Comparison of ENCODE assay signal across 32 cellular contexts in genomic region chr6:139354177-139354576, GRCh38.
"Had no signal": no experiment of that assay in that cellular context is flagged by ENCODE, and none has a peak within 500 bp of the region (broad histone marks: within the 10 kb centered on the region; RNA-seq: fewer than 3 reads in every experiment).

No MANE protein-coding gene starts in this region.

- ATAC-seq: activated CD8-positive, alpha-beta memory T cell treated with anti-CD3 and anti-CD28 coated beads, Interleukin-2, amount 10 ng/mL, durations not matched to agents 7 days and 5 days; activated naive CD4-positive, alpha-beta T cell treated with anti-CD3 and anti-CD28 coated beads, Interleukin-2, amount 50 U/mL, for 72 hours; body of pancreas; PC-3; T-cell; T-helper 17 cell had no signal

- H3K4me1 ChIP-seq: adrenal gland, body of pancreas, breast epithelium, Peyer's patch, SJSA1 had no signal

- H3K36me3 Mint-ChIP-seq: T-cell had no signal

- DNase-seq: activated B cell treated with CpG ODN at 0.5 μM for 24 hours; activated CD4-positive, alpha-beta memory T cell treated with anti-CD3 and anti-CD28 coated beads, Interleukin-2, amount 10 ng/mL, durations not matched to agents 7 days and 5 days; activated CD4-positive, alpha-beta T cell treated with anti-CD3 and anti-CD28 coated beads for 1 hour; activated CD4-positive, alpha-beta T cell treated with anti-CD3 and anti-CD28 coated beads for 48 hours; activated CD8-positive, alpha-beta memory T cell treated with anti-CD3 and anti-CD28 coated beads for 24 hours; activated CD8-positive, alpha-beta memory T cell treated with anti-CD3 and anti-CD28 coated beads, Interleukin-2, amount 10 ng/mL, durations not matched to agents 7 days and 5 days; activated CD8-positive, alpha-beta memory T cell treated with anti-CD3 and anti-CD28 coated beads, Interleukin-2, amount 50 U/mL, for 48 hours; activated gamma-delta T cell; activated naive CD4-positive, alpha-beta T cell treated with Interleukin-2 at 50 U/mL for 16 hours; adrenal gland; body of pancreas; cerebellar nuclear complex; MM.1S; MV-4-11; NCI-H1092; NCI-H2081; NCI-H510A; NCI-H526; PC-3; Peyer's patch; RPMI8226; SHP77 treated with DMSO at 0.1 percent for 48 hours; SK-N-SH; T-cell; T-helper 17 cell; T-helper 9 cell had no signal

- H3K9me2 ChIP-seq: SK-N-SH had no signal

- H3K4me2 ChIP-seq: KMS-11, SK-N-SH had no signal

- H3K4me1 Mint-ChIP-seq: activated CD4-positive, alpha-beta memory T cell treated with anti-CD3 and anti-CD28 coated beads, Interleukin-2, amount 10 ng/mL, durations not matched to agents 7 days and 5 days; activated CD8-positive, alpha-beta memory T cell treated with anti-CD3 and anti-CD28 coated beads, Interleukin-2, amount 10 ng/mL, durations not matched to agents 7 days and 5 days; T-cell had no signal

- H3K27ac Mint-ChIP-seq: activated B cell treated with CpG ODN at 0.5 μM for 24 hours; activated CD4-positive, alpha-beta memory T cell treated with anti-CD3 and anti-CD28 coated beads, Interleukin-2, amount 10 ng/mL, durations not matched to agents 7 days and 5 days; activated CD8-positive, alpha-beta memory T cell treated with anti-CD3 and anti-CD28 coated beads, Interleukin-2, amount 10 ng/mL, durations not matched to agents 7 days and 5 days; activated naive CD4-positive, alpha-beta T cell treated with anti-CD3 and anti-CD28 coated beads, Interleukin-2, amount 50 U/mL, for 72 hours; activated T-helper 2 cell treated with anti-CD3 and anti-CD28 coated beads, Interferon-gamma antibody, Interleukin-2, Interleukin-4, amounts not matched to agents 10 μg/mL and 5 μg/mL and 100 μg/mL, durations not matched to agents 14 hours and 24 hours and 36 hours; T-cell; T-helper 17 cell had no signal

- H3K36me3 ChIP-seq: adrenal gland, breast epithelium, Peyer's patch, SJSA1 had no signal

- H3K27ac ChIP-seq: adrenal gland, body of pancreas, breast epithelium, KMS-11, Peyer's patch, SJSA1, VCaP had no signal

- H3K27me3 Mint-ChIP-seq: activated B cell treated with CpG ODN at 0.5 μM for 24 hours; activated CD4-positive, alpha-beta memory T cell treated with anti-CD3 and anti-CD28 coated beads, Interleukin-2, amount 10 ng/mL, durations not matched to agents 7 days and 5 days; activated CD8-positive, alpha-beta memory T cell treated with anti-CD3 and anti-CD28 coated beads, Interleukin-2, amount 10 ng/mL, durations not matched to agents 7 days and 5 days; T-cell; T-helper 17 cell had no signal

- H3K9me3 ChIP-seq: adrenal gland, body of pancreas, breast epithelium, Peyer's patch, SK-N-SH had no signal

- H3K4me3 ChIP-seq: adrenal gland, body of pancreas, breast epithelium, Peyer's patch, SJSA1 had no signal

- H3K4me3 Mint-ChIP-seq: activated B cell treated with CpG ODN at 0.5 μM for 24 hours; activated CD4-positive, alpha-beta memory T cell treated with anti-CD3 and anti-CD28 coated beads, Interleukin-2, amount 10 ng/mL, durations not matched to agents 7 days and 5 days; activated CD8-positive, alpha-beta memory T cell treated with anti-CD3 and anti-CD28 coated beads, Interleukin-2, amount 10 ng/mL, durations not matched to agents 7 days and 5 days; T-cell; T-helper 17 cell had no signal
